Comparison of ENCODE assay signal across 12 cellular contexts in the genomic region with DNA sequence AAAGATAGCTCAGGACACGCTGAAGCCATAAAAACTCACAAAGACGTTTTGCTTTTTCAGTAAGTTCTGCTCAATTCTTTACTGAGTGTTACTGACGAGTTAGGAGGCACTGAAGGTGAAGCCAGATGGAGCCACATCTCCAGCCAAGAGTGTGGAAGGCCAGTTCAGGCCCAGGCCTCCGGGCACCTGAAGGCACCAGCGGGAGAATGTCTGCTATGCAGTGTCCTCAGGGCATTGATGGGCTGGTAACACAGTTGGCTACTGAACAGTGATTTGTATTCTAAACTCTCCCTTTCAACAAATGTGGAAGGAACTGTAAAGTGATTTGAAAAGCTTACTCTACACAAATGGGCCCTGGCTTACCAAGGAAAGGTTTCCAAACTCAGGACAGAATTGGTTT.
"Had no signal": no experiment of that assay in that cellular context is flagged by ENCODE, and none has a peak within 500 bp of the region (broad histone marks: within the 10 kb centered on the region; RNA-seq: fewer than 3 reads in every experiment).

No MANE protein-coding gene starts in this region.

- H3K27me3 Mint-ChIP-seq: naive B cell had no signal

- H3K9me3 Mint-ChIP-seq: activated T-helper 1 cell treated with anti-CD3 and anti-CD28 coated beads, Interleukin-12 subunit alpha, Interleukin-12 subunit beta, Interleukin-2, Interleukin-4 antibody, amounts not matched to agents 30 ng/mL and 10 ng/mL and 1 ng/mL, durations not matched to agents 14 hours and 24 hours and 36 hours had no signal

- H3K36me3 Mint-ChIP-seq: naive B cell had no signal

- H3K27ac Mint-ChIP-seq: activated CD8-positive, alpha-beta T cell treated with anti-CD3 and anti-CD28 coated beads, Interleukin-2, amount 10 ng/mL, durations not matched to agents 7 days and 5 days; activated T-helper 1 cell treated with anti-CD3 and anti-CD28 coated beads, Interleukin-12 subunit alpha, Interleukin-12 subunit beta, Interleukin-2, Interleukin-4 antibody, amounts not matched to agents 30 ng/mL and 10 ng/mL and 1 ng/mL, durations not matched to agents 14 hours and 24 hours and 36 hours; naive B cell had no signal

- DNase-seq: activated CD4-positive, alpha-beta T cell treated with anti-CD3 and anti-CD28 coated beads for 48 hours; activated CD8-positive, alpha-beta T cell treated with anti-CD3 and anti-CD28 coated beads, Interleukin-2, amount 10 ng/mL, durations not matched to agents 7 days and 5 days; activated naive CD4-positive, alpha-beta T cell; naive B cell; stimulated activated CD4-positive, alpha-beta T cell treated with anti-CD3 and anti-CD28 coated beads, Interleukin-12 subunit alpha, Interleukin-12 subunit beta, amount 100 ng/mL, for 4 hours; stimulated activated naive CD4-positive, alpha-beta T cell; T-helper 9 cell had no signal

- H3K4me3 Mint-ChIP-seq: activated CD8-positive, alpha-beta T cell treated with anti-CD3 and anti-CD28 coated beads, Interleukin-2, amount 10 ng/mL, durations not matched to agents 7 days and 5 days; activated T-helper 1 cell treated with anti-CD3 and anti-CD28 coated beads, Interleukin-12 subunit alpha, Interleukin-12 subunit beta, Interleukin-2, Interleukin-4 antibody, amounts not matched to agents 30 ng/mL and 10 ng/mL and 1 ng/mL, durations not matched to agents 14 hours and 24 hours and 36 hours; naive B cell had no signal

- FAIRE-seq: astrocyte, colon, endothelial cell of umbilical vein, frontal cortex had no signal
